8 cellular contexts compared by ENCODE assay signal in genomic region chr2:39778775-39779751, GRCh38. TPM values are rescaled to one million over a fixed set of nuclear protein-coding genes. Genes with fewer than 3 reads are reported as not detected.
DNase-seq lines count a peak whose midpoint lies in the region; ATAC-seq and TF ChIP-seq lines count a peak whose summit lies in the region.

Gene THUMPD2, minus strand, starts transcription at chr2:39779258. Its CDS starts 19 bp downstream, at chr2:39779239.

- H3K9me3 ChIP-seq in AG04450 (ENCODE audit: control insufficient read depth, insufficient read depth, low read length): peaks cover 3% of the 10 kb centered on the region; the same call in 1 of the 2 replicates

- POLR2A ChIA-PET in AG04450 (lab: Yijun Ruan, JAX): interaction anchor here (0.8 kb wide), 1 partner anchor 92 kb away, joined by 3 read pairs; no protein-coding TSS in a partner anchor

- H3K27me3 ChIP-seq in AG04450 (ENCODE audit: control insufficient read depth, insufficient read depth, low read length): no peaks in the 10 kb centered on the region

- peak within 1 kb of the TSS; percentile 80 for H3K4me3 ChIP-seq in AG04450 (ENCODE audit: low read depth, low read length)

- ATAC-seq in GM18861 (IDR thresholded peaks at IDR 0.05; ENCODE audit: unreplicated experiment) (peak; percentile 66), HG03066 (IDR thresholded peaks at IDR 0.05; ENCODE audit: low read depth, unreplicated experiment) (peak; percentile 74)

- no peak within 1 kb of the TSS for H3K27ac ChIP-seq in AG04450 (ENCODE audit: low read depth, low read length)

- DNase-seq in AG04450 (ENCODE audit: low read depth, low spot score) (no peak), NCI-H2227 (lab: John Stamatoyannopoulos, UW; ENCODE audit: unreplicated experiment) (peak; percentile 93), cerebellum (ENCODE audit: low spot score) (peak; percentile 87), kidney glomerular epithelial cell (lab: John Stamatoyannopoulos, UW) (peak; percentile 41)
- DNase-seq in activated CD4-positive, CD25-positive, alpha-beta regulatory T cell treated with anti-CD3 and anti-CD28 coated beads, Interleukin-2, amount 50 U/mL, for 72 hours: peak; percentile 77
- DNase-seq in stimulated activated CD4-positive, alpha-beta T cell treated with anti-CD3 and anti-CD28 coated beads, Interleukin-15, amount 100 ng/mL, for 24 hours: peak; percentile 79

- no peak for TF ChIP-seq CTCF in AG04450 (IDR thresholded peaks at IDR 0.05; ENCODE audit: low read depth, low read length)

- CTCF ChIA-PET in AG04450 (lab: Charles Lee): interaction anchor here (0.9 kb wide), 1 partner anchor 59 kb away, joined by 4 read pairs; no protein-coding TSS in a partner anchor

RNA-seq across cellular contexts. Expression of gene THUMPD2, which starts in this region (rescaled TPM):
- 7.4 and 11.7 TPM in 2 replicates for polyA plus RNA-seq in AG04450 (2011; rRNA removed)
- polyA minus RNA-seq in AG04450 (2011; rRNA and poly(A)+ RNA removed): 4.1 and 8.4 TPM in 2 replicates
- 26.1 TPM for total RNA-seq in cerebellum
